8 cellular contexts compared by ENCODE assay signal in genomic region chr6:30006170-30007131, GRCh38. TPM values are rescaled to one million over a fixed set of nuclear protein-coding genes. Genes with fewer than 3 reads are reported as not detected.
A peak's percentile ranks its signal among the peaks of the same experiment; 100 is the strongest.
DNase-seq lines count a peak whose midpoint lies in the region; TF ChIP-seq lines count a peak whose summit lies in the region.

No MANE protein-coding gene starts in this region.

- no peak overlapping the region for H3K4ac ChIP-seq in mesenchymal stem cell (ENCODE audit: low read depth in 1 of 2, low read length in 2 of 2)

- no peak overlapping the region for H2BK12ac ChIP-seq in mesenchymal stem cell (ENCODE audit: low read length in 2 of 2)

- peak overlapping the region; percentile 42 for H3K4me3 ChIP-seq in AG09309 (ENCODE audit: control insufficient read depth, low read depth, low read length)
- H3K4me3 ChIP-seq in SJSA1: peak overlapping the region; percentile 15
- H3K4me3 ChIP-seq in dorsolateral prefrontal cortex: peak overlapping the region; percentile 31 to 79 (median 59)
- H3K4me3 ChIP-seq in mesenchymal stem cell (ENCODE audit: insufficient read depth in 1 of 2, low read depth in 1 of 2, low read length in 2 of 2): peak overlapping the region; percentile 45 to 76
- H3K4me3 ChIP-seq in testis: peak overlapping the region; percentile 57 to 68

- H2AFZ ChIP-seq in mesenchymal stem cell (ENCODE audit: low read depth, low read length): no peak overlapping the region

- no peak overlapping the region for H3K18ac ChIP-seq in mesenchymal stem cell (ENCODE audit: low read depth in 1 of 2, low read length in 2 of 2)

- H3K36me3 ChIP-seq in SJSA1: no peaks in the 10 kb centered on the region
- H3K36me3 ChIP-seq in mesenchymal stem cell (ENCODE audit: control insufficient read depth in 1 of 2, insufficient read depth in 2 of 2, low read depth in 1 of 2, low read length in 2 of 2): no peaks in the 10 kb centered on the region
- no peaks in the 10 kb centered on the region for H3K36me3 ChIP-seq in testis (ENCODE audit: low read depth, missing control alignments)

- H3K27ac ChIP-seq in SJSA1 (no peak overlapping the region), dorsolateral prefrontal cortex (peak overlapping the region in 1 of 59 donors; percentile 39), mesenchymal stem cell (ENCODE audit: low read length, poor library complexity, severe bottlenecking) (no peak overlapping the region), testis (peak overlapping the region in 1 of 2 donors; percentile 36)

- 9% methylated on average over 71 of the region's 74 CpGs for WGBS in mesenchymal stem cell
- WGBS in testis, 2 donors: 2 to 5% methylated on average over 21 to 61 of the region's 74 CpGs

- peak overlapping the region in 1 of 2 experiments; percentile 14 for H3K23ac ChIP-seq in mesenchymal stem cell (ENCODE audit: low read length in 2 of 2)

- H2BK120ac ChIP-seq in mesenchymal stem cell (ENCODE audit: low read depth, low read length): no peak overlapping the region

- H3K27me3 ChIP-seq in SJSA1 (replicated peaks) (peaks cover 25% of the 10 kb centered on the region), dorsolateral prefrontal cortex (peaks cover 0 to 41% (median 20%) of the 10 kb centered on the region in 45 donors), mesenchymal stem cell (ENCODE audit: control insufficient read depth in 1 of 2, insufficient read depth in 1 of 2, low read length in 2 of 2) (peaks cover 33 to 65% of the 10 kb centered on the region in 2 experiments), testis (no peaks in the 10 kb centered on the region)

- no peak overlapping the region for H2AK5ac ChIP-seq in mesenchymal stem cell (ENCODE audit: low read length, severe bottlenecking)

- peaks cover 13% of the 10 kb centered on the region for H3K4me1 ChIP-seq in SJSA1 (replicated peaks)
- peaks cover 15% of the 10 kb centered on the region for H3K4me1 ChIP-seq in mesenchymal stem cell (ENCODE audit: control insufficient read depth, insufficient read depth, low read depth, low read length)
- H3K4me1 ChIP-seq in testis: peaks cover 11% of the 10 kb centered on the region

- H4K91ac ChIP-seq in mesenchymal stem cell (ENCODE audit: low read length): no peak overlapping the region

- TF ChIP-seq CTCF in AG09309 (IDR thresholded peaks at IDR 0.05; ENCODE audit: control insufficient read depth, insufficient read depth, low read depth, low read length, missing control alignments) (no peak), dorsolateral prefrontal cortex (IDR thresholded peaks at IDR 0.05 in 54 of 56, conservative IDR thresholded peaks at IDR 0.05 in 2 of 56; ENCODE audit: low read depth in 1 of 56, partially characterized antibody in 56 of 56) (no peak), testis (IDR thresholded peaks at IDR 0.05) (no peak)

- H3K9ac ChIP-seq in mesenchymal stem cell (ENCODE audit: low read length): peak overlapping the region; percentile 56

- H2BK5ac ChIP-seq in mesenchymal stem cell (ENCODE audit: low read depth, low read length, poor library complexity, severe bottlenecking): no peak overlapping the region

- H2BK15ac ChIP-seq in mesenchymal stem cell (ENCODE audit: low read depth, poor library complexity, severe bottlenecking): no peak overlapping the region

- H3K79me1 ChIP-seq in mesenchymal stem cell (replicated peaks; ENCODE audit: low read length, poor library complexity, severe bottlenecking): no peaks in the 10 kb centered on the region

- H3K14ac ChIP-seq in mesenchymal stem cell (ENCODE audit: low read length in 2 of 2): no peak overlapping the region

- H3K9me3 ChIP-seq in SJSA1 (replicated peaks): no peaks in the 10 kb centered on the region
- no peaks in the 10 kb centered on the region for H3K9me3 ChIP-seq in mesenchymal stem cell (ENCODE audit: control insufficient read depth, low read length)
- H3K9me3 ChIP-seq in testis: no peaks in the 10 kb centered on the region

- intact Hi-C loops in dorsolateral prefrontal cortex (cut with DNase I) (no loop called here), testis (cut with DNase I; ENCODE audit: low total_unique reads) (no loop called here)

- no peak for TF ChIP-seq POLR2A in testis (IDR thresholded peaks at IDR 0.05)

- no peak overlapping the region for H4K8ac ChIP-seq in mesenchymal stem cell (ENCODE audit: low read length)

- DNase-seq in AG09309 (ENCODE audit: low read depth): no peak
- DNase-seq in SJSA1 (ENCODE audit: low read depth in 1 of 2, low spot score in 2 of 2): no peak
- peak in 1 of 10 donors; percentile 28 for DNase-seq in dorsolateral prefrontal cortex
- DNase-seq in mesenchymal stem cell: peak; percentile 24
- peak; percentile 58 for DNase-seq in testis
- DNase-seq in GF-D8 (lab: John Stamatoyannopoulos, UW): no peak
- no peak for DNase-seq in NCI-H1417 treated with DMSO at 0.1 percent for 48 hours (lab: John Stamatoyannopoulos, UW)
- DNase-seq in cerebellum (ENCODE audit: low spot score): no peak

- H3K4me2 ChIP-seq in mesenchymal stem cell (ENCODE audit: low read length, poor library complexity, severe bottlenecking): peak overlapping the region; percentile 83

RNA-seq across cellular contexts. Expression of gene POLR1H, which starts 54.6 kb away (rescaled TPM):
- total RNA-seq in SJSA1 (2014; rRNA removed; shearing (Covaris generic)): 22.5 and 29.7 TPM in 2 replicates
- total RNA-seq in dorsolateral prefrontal cortex (10 to 100 TPM in 54 of 120 experiments, 1 to 10 TPM in 66; 4.4 to 22.2 (median 9.5) TPM), testis (10 to 100 TPM; 29.4 to 33.7 TPM), cerebellum (13.1 TPM)
- 31.6 TPM for polyA plus RNA-seq in mesenchymal stem cell (2013, experiment 1 of 2)
- polyA plus RNA-seq in mesenchymal stem cell (2013, experiment 2 of 2): 33.7 TPM
- 56.8 TPM for polyA plus RNA-seq in testis (ENCODE audit: insufficient read depth, low read depth, low replicate concordance)

Comparison
In these comparisons a context has a peak if more than half of its experiments do, and no peak if none do; other contexts are left out.
1. DNase-seq: peak in mesenchymal stem cell (single experiment) and testis (single experiment); none in AG09309 (single experiment), SJSA1 (0 of 2), GF-D8 (single experiment), NCI-H1417 treated with DMSO at 0.1 percent for 48 hours (single experiment) and cerebellum (single experiment).
2. Peak in every context shown above with its lines, with median percentiles within 50 percentile points of each other: H3K4me3 ChIP-seq.